In the genomic region with DNA sequence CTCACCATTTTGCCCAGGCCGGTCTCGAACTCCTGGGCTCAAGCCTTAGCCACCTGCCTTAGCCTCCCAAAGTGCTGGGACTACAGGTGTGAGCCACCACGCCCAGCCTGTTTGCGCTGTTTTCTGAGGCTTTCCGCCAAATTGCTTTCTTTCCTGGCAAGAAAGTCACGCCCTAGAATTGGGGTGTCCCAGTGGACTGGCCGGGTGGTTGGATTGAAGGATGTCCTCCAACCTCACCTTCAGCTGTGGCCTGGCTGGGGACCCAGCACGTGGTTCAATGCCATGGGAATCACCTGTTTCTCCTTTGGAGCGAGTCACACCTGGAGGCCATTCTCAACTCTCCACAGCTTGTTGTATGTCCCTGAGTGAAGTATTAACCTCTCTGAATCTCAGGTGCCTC, we compare ENCODE assay signal across 12 cellular contexts. TPM values are rescaled to one million over a fixed set of nuclear protein-coding genes. Genes with fewer than 3 reads are reported as not detected.
DNase-seq lines count a peak whose midpoint lies in the region; TF ChIP-seq lines count a peak whose summit lies in the region.
"Had no signal": no experiment of that assay in that cellular context is flagged by ENCODE, and none has a peak within 500 bp of the region (broad histone marks: within the 10 kb centered on the region; RNA-seq: fewer than 3 reads in every experiment).

No MANE protein-coding gene starts in this region.

- H3K36me3 ChIP-seq in NT2/D1 (ENCODE audit: insufficient read depth, insufficient read length, low read length) (peaks cover 1% of the 10 kb centered on the region), osteoblast (ENCODE audit: insufficient read depth, low read length) (no peaks in the 10 kb centered on the region), uterus (no peaks in the 10 kb centered on the region)
- H3K36me3 ChIP-seq: ascending aorta had no signal

- H3K36me3 Mint-ChIP-seq in endothelial cell (ENCODE audit: low read depth, unreplicated experiment), result peaks cover 2% of the 10 kb centered on the region

- H3K27ac Mint-ChIP-seq in endothelial cell (ENCODE audit: unreplicated experiment), result no peak overlapping the region
- H3K27ac Mint-ChIP-seq: activated naive CD4-positive, alpha-beta T cell treated with anti-CD3 and anti-CD28 coated beads, Interleukin-2, amount 50 U/mL, for 24 hours had no signal

- H3K27me3 Mint-ChIP-seq in endothelial cell (ENCODE audit: unreplicated experiment), result peaks cover 2% of the 10 kb centered on the region
- H3K27me3 Mint-ChIP-seq: activated naive CD4-positive, alpha-beta T cell treated with anti-CD3 and anti-CD28 coated beads, Interleukin-2, amount 50 U/mL, for 24 hours had no signal

- CTCF ChIA-PET in GM10248 (lab: Yijun Ruan, JAX), result interaction anchor here (0.9 to 5.5 kb wide), 23 partner anchors 10 to 196 kb away, joined by 3 to 52 read pairs (median 5); a partner anchor contains a TSS

- H3K9me3 Mint-ChIP-seq in endothelial cell (ENCODE audit: unreplicated experiment), result no peaks in the 10 kb centered on the region
- H3K9me3 Mint-ChIP-seq: activated naive CD4-positive, alpha-beta T cell treated with anti-CD3 and anti-CD28 coated beads, Interleukin-2, amount 50 U/mL, for 24 hours had no signal

- no peak for TF ChIP-seq POLR2A in uterus (IDR thresholded peaks at IDR 0.05)

- H3K79me2 ChIP-seq in osteoblast (ENCODE audit: insufficient read depth, low read length), result no peaks in the 10 kb centered on the region

- peak overlapping the region; percentile 98 for H3K4me2 ChIP-seq in osteoblast (ENCODE audit: insufficient read depth, low read length)

- H3K9ac ChIP-seq in NT2/D1 (ENCODE audit: insufficient read length, low read depth), result peak overlapping the region; percentile 54

- H3K27ac ChIP-seq in osteoblast (ENCODE audit: low read depth, low read length), result no peak overlapping the region
- no peak overlapping the region for H3K27ac ChIP-seq in uterus
- H3K27ac ChIP-seq: ascending aorta had no signal

- intact Hi-C loops in uterus (cut with DNase I; ENCODE audit: low total_unique reads), result loop anchor here (10.0 kb wide), 2 partner anchors 61 to 171 kb away; a partner anchor contains a TSS

- peaks cover 3% of the 10 kb centered on the region for H3K4me1 ChIP-seq in NT2/D1 (ENCODE audit: insufficient read depth, insufficient read length)
- H3K4me1 ChIP-seq in osteoblast (ENCODE audit: insufficient read depth, low read length), result peaks cover 8% of the 10 kb centered on the region
- H3K4me1 ChIP-seq in uterus, result no peaks in the 10 kb centered on the region

- H3K27me3 ChIP-seq in NT2/D1 (ENCODE audit: insufficient read depth, insufficient read length) (peaks cover 14% of the 10 kb centered on the region), osteoblast (ENCODE audit: insufficient read depth, low read length) (no peaks in the 10 kb centered on the region), uterus (no peaks in the 10 kb centered on the region)
- H3K27me3 ChIP-seq: ascending aorta had no signal

- peak overlapping the region; percentile 100 for H2AFZ ChIP-seq in osteoblast (ENCODE audit: low read length)

- TF ChIP-seq CTCF in GM10248 (IDR thresholded peaks at IDR 0.05; ENCODE audit: control extremely low read depth, extremely low read depth, low read depth, missing control alignments), result peak; percentile 2
- no peak for TF ChIP-seq CTCF in endothelial cell (IDR thresholded peaks at IDR 0.05; ENCODE audit: unreplicated experiment)
- TF ChIP-seq CTCF in osteoblast (IDR thresholded peaks at IDR 0.05; ENCODE audit: extremely low read depth, low read depth, low read length), result no peak
- no peak for TF ChIP-seq CTCF in GM20000 (IDR thresholded peaks at IDR 0.05; ENCODE audit: extremely low read depth, missing control alignments)
- TF ChIP-seq CTCF in uterus (IDR thresholded peaks at IDR 0.05), result no peak

- peak overlapping the region; percentile 77 for H3K4me3 Mint-ChIP-seq in endothelial cell (ENCODE audit: unreplicated experiment)

- POLR2A ChIA-PET in GM10248 (lab: Yijun Ruan, JAX), result no interaction called here

- H3K9me3 ChIP-seq in NT2/D1 (ENCODE audit: insufficient read depth, low read length), result peaks cover 28% of the 10 kb centered on the region
- H3K9me3 ChIP-seq in osteoblast (ENCODE audit: low read depth, low read length), result peaks cover 2% of the 10 kb centered on the region
- H3K9me3 ChIP-seq in uterus, result no peaks in the 10 kb centered on the region

- H3K4me1 Mint-ChIP-seq in endothelial cell (ENCODE audit: unreplicated experiment), result peaks cover 10% of the 10 kb centered on the region

- no peak for DNase-seq in GM10248 (ENCODE audit: extremely low spot score)
- DNase-seq in NT2/D1 (ENCODE audit: low read depth, low spot score), result no peak
- no peak for DNase-seq in endothelial cell (ENCODE audit: low spot score)
- no peak for DNase-seq in osteoblast (ENCODE audit: insufficient read length, low spot score, missing footprints)
- DNase-seq in GM20000 (ENCODE audit: low spot score), result no peak
- no peak for DNase-seq in uterus
- no peak for DNase-seq in activated CD4-positive, alpha-beta T cell treated with anti-CD3 and anti-CD28 coated beads for 4 hours
- DNase-seq: NCI-H1105, NCI-H2029, NCI-H526 treated with DMSO at 0.1 percent for 48 hours had no signal

- no peaks in the 10 kb centered on the region for H4K20me1 ChIP-seq in osteoblast (ENCODE audit: insufficient read depth, low read length)

- no peak overlapping the region for H3K4me3 ChIP-seq in NT2/D1 (ENCODE audit: insufficient read length, low read depth)
- no peak overlapping the region for H3K4me3 ChIP-seq in osteoblast (ENCODE audit: insufficient read depth, low read length)
- no peak overlapping the region for H3K4me3 ChIP-seq in uterus

RNA-seq across cellular contexts. Expression of a gene that starts 5.8 kb away (rescaled TPM):
- total RNA-seq in endothelial cell (ENCODE audit: unreplicated experiment) (6.9 TPM), osteoblast (3.8 and 6.2 TPM in 2 replicates), uterus (10 to 100 TPM in 3 of 4 donors, under 1 TPM in 1; 0.59 to 36.2 (median 17.7) TPM)
